ENCODE assay signal across 12 cellular contexts in the genomic region with DNA sequence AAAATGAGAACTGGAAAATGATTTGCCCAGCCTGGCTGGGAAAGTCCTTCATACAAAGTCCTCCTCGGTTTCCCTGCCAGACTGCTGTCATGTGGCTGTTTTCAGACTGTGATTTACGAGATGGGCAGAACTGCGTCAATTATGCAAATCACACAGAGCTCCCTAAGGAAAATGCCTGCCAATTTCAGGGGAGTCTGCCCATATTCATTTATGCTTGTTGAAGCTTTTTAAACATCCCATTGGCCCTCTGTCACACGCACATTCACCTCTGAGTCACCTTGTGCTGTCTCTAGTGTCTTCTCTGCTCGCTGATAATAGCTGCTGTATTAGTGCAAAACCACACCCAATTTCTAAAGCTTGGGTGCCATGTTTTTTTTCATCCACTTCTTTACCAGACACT.
"Had no signal": no experiment of that assay in that cellular context is flagged by ENCODE, and none has a peak within 500 bp of the region (broad histone marks: within the 10 kb centered on the region; RNA-seq: fewer than 3 reads in every experiment).

No MANE protein-coding gene starts in this region.

- H3K27me3 ChIP-seq: upper lobe of left lung had no signal

- H3K9me3 ChIP-seq: lower lobe of right lung, upper lobe of left lung had no signal

- DNase-seq: activated CD4-positive, alpha-beta T cell treated with anti-CD3 and anti-CD28 coated beads for 1 hour; activated CD4-positive, alpha-beta T cell treated with anti-CD3 and anti-CD28 coated beads, Interleukin-2, amount 50 U/mL, for 48 hours; activated gamma-delta T cell treated with Interleukin-2 at 50 U/mL for 16 hours; activated naive CD8-positive, alpha-beta T cell treated with anti-CD3 and anti-CD28 coated beads for 36 hours; activated T-cell treated with anti-CD3 and anti-CD28 coated beads, Interleukin-2, amount 50 U/mL, for 48 hours; cerebellar nuclear complex; effector memory CD8-positive, alpha-beta T cell; left cardiac atrium; lower lobe of right lung; stimulated activated CD4-positive, alpha-beta T cell treated with anti-CD3 and anti-CD28 coated beads, Interleukin-2, amount 100 ng/mL, for 48 hours; upper lobe of left lung had no signal

- H3K79me2 ChIP-seq: parathyroid adenoma had no signal

- H2AFZ ChIP-seq: parathyroid adenoma had no signal

- H3K4me3 ChIP-seq: lower lobe of right lung, upper lobe of left lung had no signal

- H3K27ac ChIP-seq: lower lobe of right lung, parathyroid adenoma, upper lobe of left lung had no signal

- ATAC-seq: effector memory CD8-positive, alpha-beta T cell; left cardiac atrium; lower lobe of right lung had no signal

- H3K9ac ChIP-seq: parathyroid adenoma had no signal

- H3K36me3 ChIP-seq: lower lobe of right lung, upper lobe of left lung had no signal

- H3K4me1 ChIP-seq: lower lobe of right lung, upper lobe of left lung had no signal
